ENCODE assay signal across 14 cellular contexts in the genomic region with DNA sequence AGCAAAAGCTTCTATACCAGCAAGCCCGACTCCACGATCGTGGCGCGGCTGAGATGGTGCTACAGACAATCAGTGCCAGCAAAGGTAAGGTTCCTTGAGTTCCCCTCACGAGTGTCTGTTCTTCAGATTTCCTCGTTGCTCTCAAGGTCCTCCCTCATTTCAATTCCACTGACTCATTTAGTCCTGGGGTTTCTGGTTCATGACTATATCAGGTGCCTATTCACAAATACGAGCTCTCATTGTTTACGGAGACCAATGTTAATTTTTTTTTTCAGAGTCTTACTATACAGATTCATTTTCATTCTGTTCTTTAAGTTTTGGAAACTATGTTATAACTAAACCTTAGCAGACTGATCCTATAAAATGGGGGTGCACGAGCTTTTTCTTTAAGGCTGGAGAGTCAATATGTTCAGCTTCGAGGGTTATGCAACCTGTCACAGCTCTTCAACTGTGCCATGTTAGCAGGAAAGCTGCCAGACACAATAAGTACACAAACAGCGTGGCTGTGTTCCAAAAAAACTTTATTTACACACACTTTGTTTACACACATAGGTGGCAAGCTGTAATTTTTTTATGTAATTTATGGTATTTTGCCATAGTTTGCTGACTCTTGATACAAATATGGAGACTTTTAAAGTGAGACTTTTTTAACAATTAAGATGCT.
A peak's percentile ranks its signal among the peaks of the same experiment; 100 is the strongest.
DNase-seq lines count a peak whose midpoint lies in the region; ATAC-seq and TF ChIP-seq lines count a peak whose summit lies in the region.
"Had no signal": no experiment of that assay in that cellular context is flagged by ENCODE, and none has a peak within 500 bp of the region (broad histone marks: within the 10 kb centered on the region; RNA-seq: fewer than 3 reads in every experiment).

No MANE protein-coding gene starts in this region.

- ATAC-seq in left colon = peak; percentile 34
- ATAC-seq in HG03108 (IDR thresholded peaks at IDR 0.05; ENCODE audit: unreplicated experiment) = no peak

- H3K27ac Mint-ChIP-seq in Calu3 (ENCODE audit: unreplicated experiment) (no peak overlapping the region), nephron progenitor cell (no peak overlapping the region), neural progenitor cell (no peak overlapping the region)

- H3K27me3 Mint-ChIP-seq in Calu3 (ENCODE audit: unreplicated experiment) = no peaks in the 10 kb centered on the region
- no peaks in the 10 kb centered on the region for H3K27me3 Mint-ChIP-seq in nephron progenitor cell (ENCODE audit: low read depth, poor library complexity)
- H3K27me3 Mint-ChIP-seq in neural progenitor cell (ENCODE audit: insufficient read depth, low read depth) = no peaks in the 10 kb centered on the region
- H3K27me3 Mint-ChIP-seq: CD8-positive, alpha-beta memory T cell had no signal

- H3K9ac ChIP-seq in neural progenitor cell = no peak overlapping the region

- H3K9me3 Mint-ChIP-seq in Calu3 (ENCODE audit: low read depth, unreplicated experiment) = no peaks in the 10 kb centered on the region
- no peaks in the 10 kb centered on the region for H3K9me3 Mint-ChIP-seq in nephron progenitor cell
- H3K9me3 Mint-ChIP-seq in neural progenitor cell = no peaks in the 10 kb centered on the region

- BruUV-seq in Calu3 (replicated peaks; lab: Mats Ljungman, UMichigan) = no TSS peak

- H3K4me1 ChIP-seq in neural progenitor cell = no peaks in the 10 kb centered on the region
- H3K4me1 ChIP-seq: Peyer's patch had no signal

- H3K4me3 Mint-ChIP-seq in Calu3 (ENCODE audit: low read depth, unreplicated experiment) (no peak overlapping the region), nephron progenitor cell (no peak overlapping the region), neural progenitor cell (no peak overlapping the region)
- H3K4me3 Mint-ChIP-seq: CD8-positive, alpha-beta memory T cell had no signal

- H3K9me3 ChIP-seq in neural progenitor cell (ENCODE audit: low read depth) = no peaks in the 10 kb centered on the region
- H3K9me3 ChIP-seq: BE2C, Peyer's patch had no signal

- no peaks in the 10 kb centered on the region for H4K20me1 ChIP-seq in neural progenitor cell (ENCODE audit: low read depth)

- H3K36me3 Mint-ChIP-seq in Calu3 (ENCODE audit: insufficient read depth, unreplicated experiment) = no peaks in the 10 kb centered on the region
- H3K36me3 Mint-ChIP-seq in nephron progenitor cell (ENCODE audit: low read depth) = no peaks in the 10 kb centered on the region
- H3K36me3 Mint-ChIP-seq in neural progenitor cell = no peaks in the 10 kb centered on the region
- H3K36me3 Mint-ChIP-seq: CD8-positive, alpha-beta memory T cell had no signal

- no peak overlapping the region for H2AFZ ChIP-seq in neural progenitor cell (replicated peaks)

- H3K79me2 ChIP-seq in neural progenitor cell (ENCODE audit: low read depth) = no peaks in the 10 kb centered on the region

- H3K4me1 Mint-ChIP-seq in Calu3 (ENCODE audit: low read depth, unreplicated experiment) (peaks cover 37% of the 10 kb centered on the region), nephron progenitor cell (peaks cover 5% of the 10 kb centered on the region), neural progenitor cell (peaks cover 8% of the 10 kb centered on the region)
- H3K4me1 Mint-ChIP-seq: CD8-positive, alpha-beta memory T cell had no signal

- no peak overlapping the region for H3K4me2 ChIP-seq in neural progenitor cell

- CTCF ChIA-PET in Calu3 (lab: Charles Lee) = interaction anchor here (1.1 kb wide), 1 partner anchor 43 kb away, joined by 6 read pairs; no protein-coding TSS in a partner anchor

- H3K27me3 ChIP-seq in neural progenitor cell = no peaks in the 10 kb centered on the region
- H3K27me3 ChIP-seq: BE2C, Peyer's patch had no signal

- TF ChIP-seq CTCF in Calu3 (IDR thresholded peaks at IDR 0.05; ENCODE audit: unreplicated experiment) = no peak
- no peak for TF ChIP-seq CTCF in LNCaP clone FGC (IDR thresholded peaks at IDR 0.05; ENCODE audit: control insufficient read depth, extremely low read depth, insufficient read depth)
- no peak for TF ChIP-seq CTCF in nephron progenitor cell (IDR thresholded peaks at IDR 0.05)
- no peak for TF ChIP-seq CTCF in neural progenitor cell (IDR thresholded peaks at IDR 0.05)

- intact Hi-C loops in Calu3 (cut with micrococcal nuclease; ENCODE audit: unreplicated experiment) (no loop called here), left colon (cut with DNase I, micrococcal nuclease) (no loop called here)

- H3F3A ChIP-seq in neural progenitor cell (ENCODE audit: low read depth) = no peaks in the 10 kb centered on the region

- H3K36me3 ChIP-seq in neural progenitor cell = no peaks in the 10 kb centered on the region
- H3K36me3 ChIP-seq: BE2C, Peyer's patch had no signal

- H3K4me3 ChIP-seq in LNCaP clone FGC (ENCODE audit: low read depth, low read length) = no peak overlapping the region
- H3K4me3 ChIP-seq in neural progenitor cell = no peak overlapping the region
- H3K4me3 ChIP-seq: Peyer's patch had no signal

- DNase-seq in Calu3 (peak; percentile 7), LNCaP clone FGC (ENCODE audit: low read depth) (peak; percentile 94), NCI-H2171 (lab: John Stamatoyannopoulos, UW) (peak; percentile 29), left colon (no peak), nephron progenitor cell (no peak), neural progenitor cell (ENCODE audit: low spot score) (no peak)
- DNase-seq: BE2C; CD8-positive, alpha-beta memory T cell; Karpas-422; NCI-H1694 treated with DMSO at 0.1 percent for 48 hours; NCI-H748 treated with DMSO at 0.1 percent for 48 hours; Peyer's patch; Right ventricle myocardium superior had no signal

- no peak overlapping the region for H3K27ac ChIP-seq in neural progenitor cell
- H3K27ac ChIP-seq: Peyer's patch had no signal

Comparison
In these comparisons a context has a peak if more than half of its experiments do, and no peak if none do; other contexts are left out.
1. DNase-seq: peak in Calu3 (single experiment), LNCaP clone FGC (single experiment) and NCI-H2171 (single experiment); none in left colon (0 of 2), nephron progenitor cell (single experiment) and neural progenitor cell (single experiment).